16 cellular contexts compared by ENCODE assay signal in the genomic region with DNA sequence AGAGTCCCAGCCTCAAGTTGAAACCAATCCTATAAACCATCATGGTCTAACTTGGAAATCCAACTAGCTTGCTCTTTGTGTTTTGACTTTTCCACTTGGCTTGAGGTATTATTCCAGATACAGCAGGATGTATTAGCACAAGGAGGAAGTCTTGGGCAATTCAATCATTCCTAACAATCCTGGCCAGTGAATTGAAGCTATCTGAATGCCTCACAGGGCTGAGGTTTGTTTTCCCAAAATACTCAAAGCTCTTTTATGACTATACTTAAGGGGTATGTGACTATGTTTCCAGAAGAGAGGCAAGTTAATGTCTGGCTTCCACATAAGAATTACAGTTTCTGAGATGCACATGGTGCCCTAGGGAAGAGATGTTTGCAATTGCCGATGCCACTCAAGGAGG.
A peak's percentile ranks its signal among the peaks of the same experiment; 100 is the strongest.
DNase-seq lines count a peak whose midpoint lies in the region; TF ChIP-seq lines count a peak whose summit lies in the region.
"Had no signal": no experiment of that assay in that cellular context is flagged by ENCODE, and none has a peak within 500 bp of the region (broad histone marks: within the 10 kb centered on the region; RNA-seq: fewer than 3 reads in every experiment).

No MANE protein-coding gene starts in this region.

- no peak overlapping the region for H3K4me3 ChIP-seq in AG04449 (ENCODE audit: low read depth, low read length)
- H3K4me3 ChIP-seq in choroid plexus epithelial cell (ENCODE audit: low read depth, low read length): no peak overlapping the region
- H3K4me3 ChIP-seq in kidney epithelial cell (ENCODE audit: low read depth, low read length): no peak overlapping the region
- H3K4me3 ChIP-seq: ascending aorta, skin epidermis, transverse colon had no signal

- TF ChIP-seq CTCF in AG04449 (IDR thresholded peaks at IDR 0.05; ENCODE audit: insufficient read depth, low read length, missing control alignments): no peak
- no peak for TF ChIP-seq CTCF in choroid plexus epithelial cell (conservative IDR thresholded peaks at IDR 0.05; ENCODE audit: low read depth, low read length)
- TF ChIP-seq CTCF in kidney epithelial cell (IDR thresholded peaks at IDR 0.05; ENCODE audit: insufficient read depth, low read length, poor library complexity, severe bottlenecking): no peak

- no peaks in the 10 kb centered on the region for H3K36me3 ChIP-seq in kidney epithelial cell (ENCODE audit: control insufficient read depth, insufficient read depth, low read length)
- H3K36me3 ChIP-seq: ascending aorta, transverse colon had no signal

- no peaks in the 10 kb centered on the region for H3K27me3 ChIP-seq in kidney epithelial cell (ENCODE audit: control insufficient read depth, insufficient read depth, low read length)
- H3K27me3 ChIP-seq: ascending aorta, transverse colon had no signal

- CTCF ChIA-PET in AG04449 (lab: Yijun Ruan, JAX): interaction anchor here (2.2 kb wide), 1 partner anchor 148 kb away, joined by 7 read pairs; no protein-coding TSS in a partner anchor

- DNase-seq in AG04449 (ENCODE audit: low read depth, low spot score) (peak; percentile 96), HT1080 (ENCODE audit: low read depth) (peak; percentile 46), choroid plexus epithelial cell (ENCODE audit: low read depth) (peak; percentile 82), kidney epithelial cell (ENCODE audit: low read depth) (peak; percentile 39), iPS-NIHi7 (ENCODE audit: extremely low spot score) (no peak), hypothalamus (lab: John Stamatoyannopoulos, UW) (no peak), C1 segment of cervical spinal cord (lab: John Stamatoyannopoulos, UW) (no peak), NCI-H2107 treated with DMSO at 0.1 percent for 48 hours (lab: John Stamatoyannopoulos, UW; ENCODE audit: unreplicated experiment) (no peak)
- DNase-seq: activated effector memory CD4-positive, alpha-beta T cell treated with anti-CD3 and anti-CD28 coated beads, Interleukin-2, amount 50 U/mL, for 16 hours; effector memory CD4-positive, alpha-beta T cell; glutamatergic neuron; kidney; occipital lobe; transverse colon had no signal

- POLR2A ChIA-PET in AG04449 (lab: Yijun Ruan, JAX): interaction anchor here (0.7 to 2.1 kb wide), 5 partner anchors 23 to 267 kb away, joined by 3 to 9 read pairs (median 3); no protein-coding TSS in a partner anchor

Comparison
In these comparisons a context has a peak if more than half of its experiments do, and no peak if none do; other contexts are left out.
1. DNase-seq: peak in AG04449 (single experiment), HT1080 (single experiment), choroid plexus epithelial cell (single experiment) and kidney epithelial cell (single experiment); none in iPS-NIHi7 (single experiment), hypothalamus (0 of 51), C1 segment of cervical spinal cord (0 of 14) and NCI-H2107 treated with DMSO at 0.1 percent for 48 hours (single experiment).